In the genomic region with DNA sequence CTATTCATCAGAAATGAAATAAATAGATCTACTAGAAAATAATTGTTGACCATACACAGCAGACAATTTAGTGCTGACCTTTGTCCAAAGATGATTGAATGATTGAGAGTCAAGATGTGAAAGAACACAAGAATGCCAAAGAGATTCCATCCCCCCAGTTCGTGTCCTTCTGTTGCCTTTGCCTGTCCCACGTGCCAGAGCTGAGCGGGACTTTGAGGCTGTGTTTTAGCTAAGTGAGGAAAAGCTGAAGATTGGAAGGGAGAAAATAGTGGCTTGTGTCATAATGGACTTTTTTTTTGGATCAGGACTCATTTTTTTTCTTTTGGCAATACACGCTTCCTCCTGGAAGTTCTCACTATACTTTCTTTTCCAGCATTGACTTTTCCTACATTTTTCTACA, we compare ENCODE assay signal across 31 cellular contexts.
"Had no signal": no experiment of that assay in that cellular context is flagged by ENCODE, and none has a peak within 500 bp of the region (broad histone marks: within the 10 kb centered on the region; RNA-seq: fewer than 3 reads in every experiment).

No MANE protein-coding gene starts in this region.

- ATAC-seq: activated CD8-positive, alpha-beta T cell treated with anti-CD3 and anti-CD28 coated beads for 36 hours; activated naive CD8-positive, alpha-beta T cell treated with anti-CD3 and anti-CD28 coated beads, Interleukin-2, amount 50 U/mL, for 24 hours; activated T-cell treated with anti-CD3 and anti-CD28 coated beads, Interleukin-2, amount 50 U/mL, for 4 hours; activated T-cell treated with anti-CD3 and anti-CD28 coated beads, Interleukin-2, amount 50 U/mL, for 72 hours; activated T-helper 17 cell treated with anti-CD3 and anti-CD28 coated beads, Interleukin-2, amount 50 U/mL, for 72 hours had no signal

- H3K4me3 ChIP-seq: ascending aorta, cardiac muscle cell had no signal

- H3K27ac ChIP-seq: ascending aorta, cardiac muscle cell, VCaP had no signal

- H3K36me3 ChIP-seq: ascending aorta, cardiac muscle cell had no signal

- FAIRE-seq: bronchial epithelial cell, TTC549 had no signal

- DNase-seq: activated B cell treated with CpG ODN at 0.5 μM for 24 hours; activated CD4-positive, alpha-beta memory T cell treated with anti-CD3 and anti-CD28 coated beads for 36 hours; activated CD4-positive, alpha-beta T cell treated with anti-CD3 and anti-CD28 coated beads for 4 hours; activated CD4-positive, alpha-beta T cell treated with anti-CD3 and anti-CD28 coated beads, Interleukin-2, amount 10 ng/mL, durations not matched to agents 24 days and 14 days; activated CD4-positive, alpha-beta T cell treated with anti-CD3 and anti-CD28 coated beads, Interleukin-2, amount 50 U/mL, for 1 hour; activated CD4-positive, alpha-beta T cell treated with anti-CD3 and anti-CD28 coated beads, Interleukin-2, amount 50 U/mL, for 4 hours; activated CD4-positive, CD25-positive, alpha-beta regulatory T cell treated with anti-CD3 and anti-CD28 coated beads, Interleukin-2, amount 50 U/mL, for 72 hours; activated CD8-positive, alpha-beta memory T cell treated with anti-CD3 and anti-CD28 coated beads, Interleukin-2, amount 50 U/mL, for 4 hours; activated CD8-positive, alpha-beta T cell treated with anti-CD3 and anti-CD28 coated beads for 36 hours; activated gamma-delta T cell; activated naive CD4-positive, alpha-beta T cell treated with anti-CD3 and anti-CD28 coated beads, Interleukin-2, amount 10 ng/mL, durations not matched to agents 7 days and 5 days; activated naive CD4-positive, alpha-beta T cell treated with Interleukin-2 at 50 U/mL for 16 hours; activated naive CD8-positive, alpha-beta T cell treated with anti-CD3 and anti-CD28 coated beads, Interleukin-2, amount 10 ng/mL, durations not matched to agents 7 days and 5 days; activated naive CD8-positive, alpha-beta T cell treated with anti-CD3 and anti-CD28 coated beads, Interleukin-2, amount 50 U/mL, for 24 hours; activated T-cell treated with anti-CD3 and anti-CD28 coated beads for 4 hours; activated T-cell treated with anti-CD3 and anti-CD28 coated beads, Interleukin-2, amount 50 U/mL, for 1 hour; activated T-cell treated with anti-CD3 and anti-CD28 coated beads, Interleukin-2, amount 50 U/mL, for 4 hours; activated T-cell treated with anti-CD3 and anti-CD28 coated beads, Interleukin-2, amount 50 U/mL, for 72 hours; amygdala; anterior cingulate cortex; caudate nucleus; cerebellar nuclear complex; T-helper 1 cell; T-helper 2 cell; T-helper 9 cell had no signal

- H3K27me3 ChIP-seq: ascending aorta, cardiac muscle cell had no signal

- H3K9me3 ChIP-seq: ascending aorta had no signal

- H3K4me1 ChIP-seq: ascending aorta had no signal
